10 cellular contexts compared by ENCODE assay signal in genomic region chr12:64691227-64691792, GRCh38.
DNase-seq lines count a peak whose midpoint lies in the region; ATAC-seq, FAIRE-seq and TF ChIP-seq lines count a peak whose summit lies in the region.
"Had no signal": no experiment of that assay in that cellular context is flagged by ENCODE, and none has a peak within 500 bp of the region (broad histone marks: within the 10 kb centered on the region; RNA-seq: fewer than 3 reads in every experiment).

No MANE protein-coding gene starts in this region.

- H3K4me1 ChIP-seq in neural progenitor cell: peaks cover 39% of the 10 kb centered on the region

- H3F3A ChIP-seq in neural progenitor cell (ENCODE audit: low read depth): peaks cover 28% of the 10 kb centered on the region

- no peak for ATAC-seq in central memory CD8-positive, alpha-beta T cell (replicated peaks; ENCODE audit: extremely low read depth, poor library complexity, severe bottlenecking)
- ATAC-seq in HG03045 (IDR thresholded peaks at IDR 0.05; ENCODE audit: unreplicated experiment) (no peak), HG02642 (IDR thresholded peaks at IDR 0.05; ENCODE audit: poor library complexity, unreplicated experiment) (no peak)
- ATAC-seq: stimulated activated naive CD8-positive, alpha-beta T cell treated with anti-CD3 and anti-CD28 coated beads, Interleukin-15, amount 100 ng/mL, for 72 hours had no signal

- no peak for TF ChIP-seq CTCF in neural progenitor cell (IDR thresholded peaks at IDR 0.05)

- FAIRE-seq in GM12892 (lab: Jason Lieb, UNC): no peak

- peaks cover 71% of the 10 kb centered on the region for H3K36me3 Mint-ChIP-seq in central memory CD8-positive, alpha-beta T cell (ENCODE audit: insufficient read depth)
- peaks cover 13% of the 10 kb centered on the region for H3K36me3 Mint-ChIP-seq in neural progenitor cell

- peaks cover 56% of the 10 kb centered on the region for H3K4me1 Mint-ChIP-seq in central memory CD8-positive, alpha-beta T cell
- H3K4me1 Mint-ChIP-seq in neural progenitor cell: peaks cover 56% of the 10 kb centered on the region

- no peaks in the 10 kb centered on the region for H3K27me3 Mint-ChIP-seq in central memory CD8-positive, alpha-beta T cell
- no peaks in the 10 kb centered on the region for H3K27me3 Mint-ChIP-seq in neural progenitor cell (ENCODE audit: insufficient read depth, low read depth)
- H3K27me3 Mint-ChIP-seq: stimulated activated naive CD8-positive, alpha-beta T cell treated with anti-CD3 and anti-CD28 coated beads, Interleukin-15, amount 100 ng/mL, for 72 hours had no signal

- no peaks in the 10 kb centered on the region for H3K79me2 ChIP-seq in neural progenitor cell (ENCODE audit: low read depth)

- no peak overlapping the region for H3K4me3 ChIP-seq in H7 (ENCODE audit: insufficient read depth, low read depth, low read length)
- peak overlapping the region; percentile 35 for H3K4me3 ChIP-seq in neural progenitor cell

- no peak overlapping the region for H3K9ac ChIP-seq in neural progenitor cell

- peak overlapping the region; percentile 72 for H3K4me2 ChIP-seq in neural progenitor cell

- no peaks in the 10 kb centered on the region for H4K20me1 ChIP-seq in neural progenitor cell (ENCODE audit: low read depth)

- TF ChIP-seq POLR2A in GM12892 (IDR thresholded peaks at IDR 0.05; ENCODE audit: low read depth, low read length): no peak

- H3K27me3 ChIP-seq in H7 (ENCODE audit: control insufficient read depth, insufficient read depth, low read length) (no peaks in the 10 kb centered on the region), neural progenitor cell (no peaks in the 10 kb centered on the region)

- no peak overlapping the region for H3K27ac ChIP-seq in neural progenitor cell

- no peak overlapping the region for H3K4me3 Mint-ChIP-seq in central memory CD8-positive, alpha-beta T cell
- H3K4me3 Mint-ChIP-seq in neural progenitor cell: peak overlapping the region; percentile 74
- H3K4me3 Mint-ChIP-seq: HFFc6 had no signal

- DNase-seq in H7 (peak; percentile 57), NCI-H2107 treated with DMSO at 0.1 percent for 48 hours (lab: John Stamatoyannopoulos, UW; ENCODE audit: unreplicated experiment) (peak; percentile 97), neural progenitor cell (ENCODE audit: low spot score) (peak; percentile 64), GM12892 (ENCODE audit: insufficient read length) (no peak)
- DNase-seq in central memory CD8-positive, alpha-beta T cell (ENCODE audit: low spot score in 2 of 2): no peak
- DNase-seq: HFFc6; NCI-H2081 treated with DMSO at 0.1 percent for 48 hours; stimulated activated naive CD8-positive, alpha-beta T cell treated with anti-CD3 and anti-CD28 coated beads, Interleukin-15, amount 100 ng/mL, for 72 hours had no signal

- H3K9me3 Mint-ChIP-seq in central memory CD8-positive, alpha-beta T cell: no peaks in the 10 kb centered on the region
- no peaks in the 10 kb centered on the region for H3K9me3 Mint-ChIP-seq in neural progenitor cell
- H3K9me3 Mint-ChIP-seq: HFFc6; stimulated activated naive CD8-positive, alpha-beta T cell treated with anti-CD3 and anti-CD28 coated beads, Interleukin-15, amount 100 ng/mL, for 72 hours had no signal

- H3K36me3 ChIP-seq in H7 (replicated peaks; ENCODE audit: control insufficient read depth, insufficient read depth, low read length) (peaks cover 3% of the 10 kb centered on the region), neural progenitor cell (no peaks in the 10 kb centered on the region)

- H3K27ac Mint-ChIP-seq in central memory CD8-positive, alpha-beta T cell (ENCODE audit: low read depth): peak overlapping the region; percentile 80
- peak overlapping the region; percentile 98 for H3K27ac Mint-ChIP-seq in neural progenitor cell
- H3K27ac Mint-ChIP-seq: HFFc6 had no signal

- no peaks in the 10 kb centered on the region for H3K9me3 ChIP-seq in neural progenitor cell (ENCODE audit: low read depth)

- no peak overlapping the region for H2AFZ ChIP-seq in neural progenitor cell (replicated peaks)

Comparison
In these comparisons a context has a peak if more than half of its experiments do, and no peak if none do; other contexts are left out.
1. DNase-seq: peak in H7 (single experiment), NCI-H2107 treated with DMSO at 0.1 percent for 48 hours (single experiment) and neural progenitor cell (single experiment); none in central memory CD8-positive, alpha-beta T cell (0 of 2) and GM12892 (single experiment).